ENCODE assay signal across 25 cellular contexts in genomic region chr1:180382326-180383115, GRCh38.
A peak's percentile ranks its signal among the peaks of the same experiment; 100 is the strongest.
DNase-seq lines count a peak whose midpoint lies in the region; ATAC-seq, FAIRE-seq and TF ChIP-seq lines count a peak whose summit lies in the region.
"Had no signal": no experiment of that assay in that cellular context is flagged by ENCODE, and none has a peak within 500 bp of the region (broad histone marks: within the 10 kb centered on the region; RNA-seq: fewer than 3 reads in every experiment).

No MANE protein-coding gene starts in this region.

- H3K9ac ChIP-seq in adipocyte (ENCODE audit: low read length): no peak overlapping the region

- no peak overlapping the region for H3K4me3 Mint-ChIP-seq in stimulated activated naive CD8-positive, alpha-beta T cell treated with anti-CD3 and anti-CD28 coated beads, Interleukin-15, amount 100 ng/mL, for 72 hours
- H3K4me3 Mint-ChIP-seq: activated T-cell treated with anti-CD3 and anti-CD28 coated beads, Interleukin-2, amount 50 U/mL, for 4 hours; effector memory CD8-positive, alpha-beta T cell; natural killer cell treated with Interleukin-12 subunit alpha and Interleukin-12 subunit beta and Interleukin-15 and Interleukin-18, amount 100 ng/mL, for 72 hours had no signal

- FAIRE-seq in A549 (lab: Jason Lieb, UNC) (peak; percentile 61), H54 (lab: Jason Lieb, UNC) (peak; percentile 55)

- H3K4me1 Mint-ChIP-seq in stimulated activated naive CD8-positive, alpha-beta T cell treated with anti-CD3 and anti-CD28 coated beads, Interleukin-15, amount 100 ng/mL, for 72 hours: peaks cover 31% of the 10 kb centered on the region

- no peak overlapping the region for H3K27ac Mint-ChIP-seq in stimulated activated naive CD8-positive, alpha-beta T cell treated with anti-CD3 and anti-CD28 coated beads, Interleukin-15, amount 100 ng/mL, for 72 hours
- H3K27ac Mint-ChIP-seq: effector memory CD8-positive, alpha-beta T cell; natural killer cell treated with Interleukin-12 subunit alpha and Interleukin-12 subunit beta and Interleukin-15 and Interleukin-18, amount 100 ng/mL, for 72 hours had no signal

- 89% methylated on average over 5 of the region's 5 CpGs for WGBS in A549 (ENCODE audit: missing lambda C conversion rate)

- TF ChIP-seq RAD21 in A549 (conservative IDR thresholded peaks at IDR 0.05 in 1 of 2, IDR thresholded peaks at IDR 0.05 in 1 of 2): no peak

- no peaks in the 10 kb centered on the region for H3K36me3 ChIP-seq in adipocyte (ENCODE audit: control insufficient read depth, insufficient read depth, low read length, severe bottlenecking)
- H3K36me3 ChIP-seq: esophagus muscularis mucosa, right lobe of liver had no signal

- peaks cover 66 to 76% of the 10 kb centered on the region in 2 donors for H3K9me3 Mint-ChIP-seq in stimulated activated naive CD8-positive, alpha-beta T cell treated with anti-CD3 and anti-CD28 coated beads, Interleukin-15, amount 100 ng/mL, for 72 hours

- ATAC-seq in A549 (no peak), GM21619 (IDR thresholded peaks at IDR 0.05; ENCODE audit: unreplicated experiment) (no peak)
- ATAC-seq in stimulated activated naive CD8-positive, alpha-beta T cell treated with anti-CD3 and anti-CD28 coated beads, Interleukin-15, amount 100 ng/mL, for 72 hours: no peak
- ATAC-seq: activated T-cell treated with anti-CD3 and anti-CD28 coated beads, Interleukin-2, amount 50 U/mL, for 4 hours; effector memory CD8-positive, alpha-beta T cell; left lobe of liver; natural killer cell treated with Interleukin-12 subunit alpha and Interleukin-12 subunit beta and Interleukin-15 and Interleukin-18, amount 100 ng/mL, for 72 hours; right lobe of liver had no signal

- CTCF ChIA-PET in A549 (lab: Yijun Ruan, JAX): no interaction called here

- TF ChIP-seq POLR2A in A549 (IDR thresholded peaks at IDR 0.05; ENCODE audit: low read length) (no peak), H54 (IDR thresholded peaks at IDR 0.05; ENCODE audit: low read depth, low read length) (no peak)

- H3K4me1 ChIP-seq in A549: no peaks in the 10 kb centered on the region
- no peaks in the 10 kb centered on the region for H3K4me1 ChIP-seq in adipocyte (ENCODE audit: control insufficient read depth, insufficient read depth, low read length)
- H3K4me1 ChIP-seq: esophagus muscularis mucosa, right lobe of liver had no signal

- TF ChIP-seq CTCF in A549 (IDR thresholded peaks at IDR 0.05): no peak

- POLR2A ChIA-PET in A549 (lab: Yijun Ruan, JAX): no interaction called here

- peaks cover 32% of the 10 kb centered on the region for H3K9me3 ChIP-seq in A549
- peaks cover 37% of the 10 kb centered on the region for H3K9me3 ChIP-seq in adipocyte (ENCODE audit: control insufficient read depth, low read length)

- TF ChIP-seq EP300 in A549 (IDR thresholded peaks at IDR 0.05): no peak

- H3K4me3 ChIP-seq in A549: no peak overlapping the region
- no peak overlapping the region for H3K4me3 ChIP-seq in adipocyte (ENCODE audit: low read length)
- H3K4me3 ChIP-seq: esophagus muscularis mucosa, right lobe of liver had no signal

- H3K4me2 ChIP-seq in A549: no peak overlapping the region

- H3K27ac ChIP-seq in A549: no peak overlapping the region
- H3K27ac ChIP-seq: esophagus muscularis mucosa, right lobe of liver had no signal

- no peaks in the 10 kb centered on the region for H3K27me3 Mint-ChIP-seq in stimulated activated naive CD8-positive, alpha-beta T cell treated with anti-CD3 and anti-CD28 coated beads, Interleukin-15, amount 100 ng/mL, for 72 hours
- H3K27me3 Mint-ChIP-seq: effector memory CD8-positive, alpha-beta T cell; natural killer cell treated with Interleukin-12 subunit alpha and Interleukin-12 subunit beta and Interleukin-15 and Interleukin-18, amount 100 ng/mL, for 72 hours had no signal

- no peaks in the 10 kb centered on the region for H3K27me3 ChIP-seq in adipocyte (replicated peaks; ENCODE audit: control insufficient read depth, insufficient read depth, low read length)
- H3K27me3 ChIP-seq: esophagus muscularis mucosa, right lobe of liver had no signal

- DNase-seq in A549 (ENCODE audit: low read depth in 1 of 2, low spot score in 1 of 2) (no peak), H54 (ENCODE audit: insufficient read length, low spot score) (no peak), adipocyte (ENCODE audit: low read depth) (peak; percentile 14), fibroblast of peridontal ligament (ENCODE audit: extremely low read depth) (peak; percentile 2), retina (no peak), COLO829 (ENCODE audit: low spot score) (no peak)
- no peak for DNase-seq in stimulated activated naive CD8-positive, alpha-beta T cell treated with anti-CD3 and anti-CD28 coated beads, Interleukin-15, amount 100 ng/mL, for 72 hours
- DNase-seq: activated naive CD4-positive, alpha-beta T cell; activated T-cell treated with anti-CD3 and anti-CD28 coated beads, Interleukin-2, amount 50 U/mL, for 4 hours; aorta; C1 segment of cervical spinal cord; effector memory CD8-positive, alpha-beta T cell; Kasumi-1; midbrain; NCI-H1092 treated with DMSO at 0.1 percent for 48 hours; NCI-H2029; NCI-H345; NCI-H774; right lobe of liver; SHP77 treated with DMSO at 0.1 percent for 48 hours; T-helper 1 cell had no signal

TF ChIP-seq in A549, 52 proteins besides CTCF, POLR2A, EP300 and RAD21:
- no peak for TF ChIP-seq HEYL (CRISPR knock-in tag; IDR thresholded peaks at IDR 0.05)
- TF ChIP-seq PHF8 (IDR thresholded peaks at IDR 0.05; ENCODE audit: borderline replicate concordance, low read depth): no peak
- no peak for TF ChIP-seq EHF (CRISPR knock-in tag; IDR thresholded peaks at IDR 0.05)
- TF ChIP-seq CHD4 (IDR thresholded peaks at IDR 0.05; ENCODE audit: borderline replicate concordance): no peak
- TF ChIP-seq EHMT2 (IDR thresholded peaks at IDR 0.05; ENCODE audit: low read depth): no peak
- no peak for TF ChIP-seq RCOR1 (IDR thresholded peaks at IDR 0.05; ENCODE audit: low read depth, low read length)
- TF ChIP-seq GATA3 (IDR thresholded peaks at IDR 0.05; ENCODE audit: borderline replicate concordance): peak; percentile 28; the same call in 1 of the 2 replicates
TF ChIP-seq in A549: peak in this region for 1.

Comparison
In these comparisons a context has a peak if more than half of its experiments do, and no peak if none do; other contexts are left out.
1. DNase-seq: peak in adipocyte (single experiment) and fibroblast of peridontal ligament (single experiment); none in A549 (0 of 2), H54 (single experiment), retina (single experiment), stimulated activated naive CD8-positive, alpha-beta T cell treated with anti-CD3 and anti-CD28 coated beads, Interleukin-15, amount 100 ng/mL, for 72 hours (0 of 2) and COLO829 (single experiment).